ENCODE assay signal across 8 cellular contexts in the genomic region with DNA sequence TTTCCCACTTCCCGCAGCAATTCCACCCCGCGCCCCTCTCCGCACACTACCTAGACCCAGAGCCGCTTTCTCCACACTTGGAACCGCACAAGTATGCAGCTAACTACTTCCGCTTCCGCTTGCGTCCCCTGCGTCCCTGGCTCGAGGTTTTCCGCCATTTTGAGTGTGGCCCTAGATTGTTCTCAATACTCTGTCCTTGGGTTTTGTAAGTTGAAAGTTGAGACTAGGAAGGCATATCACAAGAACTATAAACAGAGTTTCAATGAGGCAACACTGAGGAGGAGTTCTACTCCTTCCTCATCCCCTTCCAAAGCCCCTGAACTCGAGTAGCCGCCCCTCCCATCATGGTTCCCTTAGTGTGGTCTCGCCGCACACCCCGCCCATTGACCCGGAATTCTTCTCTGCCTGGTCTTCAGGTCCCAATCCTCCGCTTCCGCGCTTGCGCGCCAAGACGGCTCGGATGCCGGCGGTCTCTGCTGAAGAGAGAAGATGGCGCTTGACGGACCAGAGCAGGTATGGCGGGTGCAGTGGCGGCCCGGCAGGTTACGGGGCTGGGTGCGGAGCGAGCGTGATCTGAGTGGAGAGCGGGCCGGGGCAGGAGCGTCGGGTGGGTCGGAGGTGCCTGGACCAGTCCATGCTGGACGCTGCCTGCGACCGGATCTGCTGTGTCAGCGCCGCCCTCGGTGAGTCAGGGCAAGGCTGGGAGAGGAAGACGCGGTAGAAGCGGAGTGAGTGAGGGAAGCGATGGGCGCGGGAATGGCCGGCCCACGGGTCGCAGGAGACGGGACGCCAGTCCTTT. TPM values are rescaled to one million over a fixed set of nuclear protein-coding genes. Genes with fewer than 3 reads are reported as not detected.
DNase-seq lines count a peak whose midpoint lies in the region; ATAC-seq and TF ChIP-seq lines count a peak whose summit lies in the region.

A gene with protein sequence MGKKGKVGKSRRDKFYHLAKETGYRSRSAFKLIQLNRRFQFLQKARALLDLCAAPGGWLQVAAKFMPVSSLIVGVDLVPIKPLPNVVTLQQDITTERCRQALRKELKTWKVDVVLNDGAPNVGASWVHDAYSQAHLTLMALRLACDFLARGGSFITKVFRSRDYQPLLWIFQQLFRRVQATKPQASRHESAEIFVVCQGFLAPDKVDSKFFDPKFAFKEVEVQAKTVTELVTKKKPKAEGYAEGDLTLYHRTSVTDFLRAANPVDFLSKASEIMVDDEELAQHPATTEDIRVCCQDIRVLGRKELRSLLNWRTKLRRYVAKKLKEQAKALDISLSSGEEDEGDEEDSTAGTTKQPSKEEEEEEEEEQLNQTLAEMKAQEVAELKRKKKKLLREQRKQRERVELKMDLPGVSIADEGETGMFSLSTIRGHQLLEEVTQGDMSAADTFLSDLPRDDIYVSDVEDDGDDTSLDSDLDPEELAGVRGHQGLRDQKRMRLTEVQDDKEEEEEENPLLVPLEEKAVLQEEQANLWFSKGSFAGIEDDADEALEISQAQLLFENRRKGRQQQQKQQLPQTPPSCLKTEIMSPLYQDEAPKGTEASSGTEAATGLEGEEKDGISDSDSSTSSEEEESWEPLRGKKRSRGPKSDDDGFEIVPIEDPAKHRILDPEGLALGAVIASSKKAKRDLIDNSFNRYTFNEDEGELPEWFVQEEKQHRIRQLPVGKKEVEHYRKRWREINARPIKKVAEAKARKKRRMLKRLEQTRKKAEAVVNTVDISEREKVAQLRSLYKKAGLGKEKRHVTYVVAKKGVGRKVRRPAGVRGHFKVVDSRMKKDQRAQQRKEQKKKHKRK (minus strand): TSS at position 662 of the 799 bp plus-strand sequence. CDS start 761 bp downstream, outside the sequence.
TSS of gene PSMC5 (plus strand) at position 430 of the 799 bp plus-strand sequence. CDS start at position 490, 60 bp downstream.

- peaks cover 56% of the 10 kb centered on the region for H3K4me1 Mint-ChIP-seq in activated T-helper 2 cell treated with anti-CD3 and anti-CD28 coated beads, Interferon-gamma antibody, Interleukin-2, Interleukin-4, amounts not matched to agents 10 μg/mL and 5 μg/mL and 100 μg/mL, durations not matched to agents 14 hours and 24 hours and 36 hours (ENCODE audit: low read depth)
- peaks cover 47 to 58% of the 10 kb centered on the region in 2 donors for H3K4me1 Mint-ChIP-seq in natural killer cell treated with Interleukin-12 subunit alpha and Interleukin-12 subunit beta and Interleukin-15 and Interleukin-18, amount 100 ng/mL, for 72 hours (ENCODE audit: low read depth in 2 of 2)

- intact Hi-C loops in activated T-helper 2 cell treated with anti-CD3 and anti-CD28 coated beads, Interferon-gamma antibody, Interleukin-2, Interleukin-4, amounts not matched to agents 10 μg/mL and 5 μg/mL and 100 μg/mL, durations not matched to agents 14 hours and 24 hours and 36 hours (cut with micrococcal nuclease) = loop anchor here (1.0 to 5.0 kb wide), 4 partner anchors 16 to 680 kb away; partner anchors contain the start of genes CCDC47, CEP95, DDX5 and LIMD2

- ATAC-seq in natural killer cell treated with Interleukin-12 subunit alpha and Interleukin-12 subunit beta and Interleukin-15 and Interleukin-18, amount 100 ng/mL, for 72 hours = peak; percentile 96 to 98
- ATAC-seq in stimulated activated naive CD8-positive, alpha-beta T cell treated with anti-CD3 and anti-CD28 coated beads, Interleukin-15, Interleukin-2, amounts not matched to agents 100 U/mL and 50 U/mL, for 24 hours = peak; percentile 93

- TF ChIP-seq CTCF in LNCaP clone FGC (IDR thresholded peaks at IDR 0.05; ENCODE audit: control insufficient read depth, extremely low read depth, insufficient read depth) (peak; percentile 73), RWPE1 (conservative IDR thresholded peaks at IDR 0.05; ENCODE audit: low read depth) (peak; percentile 68), fibroblast of pulmonary artery (IDR thresholded peaks at IDR 0.05; ENCODE audit: low read length, missing control alignments) (peak; percentile 47)

- peak within 1 kb of the TSS; percentile 94 for H3K4me3 Mint-ChIP-seq in activated T-helper 2 cell treated with anti-CD3 and anti-CD28 coated beads, Interferon-gamma antibody, Interleukin-2, Interleukin-4, amounts not matched to agents 10 μg/mL and 5 μg/mL and 100 μg/mL, durations not matched to agents 14 hours and 24 hours and 36 hours (ENCODE audit: low read depth)
- peak within 1 kb of the TSS; percentile 99 for H3K4me3 Mint-ChIP-seq in natural killer cell treated with Interleukin-12 subunit alpha and Interleukin-12 subunit beta and Interleukin-15 and Interleukin-18, amount 100 ng/mL, for 72 hours

- H3K27me3 Mint-ChIP-seq in activated T-helper 2 cell treated with anti-CD3 and anti-CD28 coated beads, Interferon-gamma antibody, Interleukin-2, Interleukin-4, amounts not matched to agents 10 μg/mL and 5 μg/mL and 100 μg/mL, durations not matched to agents 14 hours and 24 hours and 36 hours (ENCODE audit: low read depth) = no peaks in the 10 kb centered on the region
- H3K27me3 Mint-ChIP-seq in natural killer cell treated with Interleukin-12 subunit alpha and Interleukin-12 subunit beta and Interleukin-15 and Interleukin-18, amount 100 ng/mL, for 72 hours = no peaks in the 10 kb centered on the region

- CTCF ChIA-PET in RWPE1 (lab: Yijun Ruan, JAX) = interaction anchor here (0.6 kb wide), 2 partner anchors 22 to 33 kb away, joined by 3 to 5 read pairs; no protein-coding TSS in a partner anchor

- H3K27ac ChIP-seq in RWPE1 = peak within 1 kb of the TSS; percentile 88

- H3K9me3 Mint-ChIP-seq in activated T-helper 2 cell treated with anti-CD3 and anti-CD28 coated beads, Interferon-gamma antibody, Interleukin-2, Interleukin-4, amounts not matched to agents 10 μg/mL and 5 μg/mL and 100 μg/mL, durations not matched to agents 14 hours and 24 hours and 36 hours = no peaks in the 10 kb centered on the region
- H3K9me3 Mint-ChIP-seq in natural killer cell treated with Interleukin-12 subunit alpha and Interleukin-12 subunit beta and Interleukin-15 and Interleukin-18, amount 100 ng/mL, for 72 hours = no peaks in the 10 kb centered on the region

- DNase-seq in ELR (ENCODE audit: low read depth) = peak; percentile 98
- DNase-seq in H4 (ENCODE audit: low spot score) = peak; percentile 96
- peak; percentile 90 for DNase-seq in LNCaP clone FGC (ENCODE audit: low read depth)
- DNase-seq in RWPE1 (ENCODE audit: low spot score) = peak; percentile 89
- peak; percentile 94 for DNase-seq in activated T-helper 2 cell treated with anti-CD3 and anti-CD28 coated beads, Interferon-gamma antibody, Interleukin-2, Interleukin-4, amounts not matched to agents 10 μg/mL and 5 μg/mL and 100 μg/mL, durations not matched to agents 14 hours and 24 hours and 36 hours (ENCODE audit: low spot score)
- DNase-seq in fibroblast of pulmonary artery (ENCODE audit: low read depth) = peak; percentile 96
- peak; percentile 96 for DNase-seq in natural killer cell treated with Interleukin-12 subunit alpha and Interleukin-12 subunit beta and Interleukin-15 and Interleukin-18, amount 100 ng/mL, for 72 hours (ENCODE audit: low spot score)
- DNase-seq in stimulated activated naive CD8-positive, alpha-beta T cell treated with anti-CD3 and anti-CD28 coated beads, Interleukin-15, Interleukin-2, amounts not matched to agents 100 U/mL and 50 U/mL, for 24 hours = peak; percentile 96

- H3K4me3 ChIP-seq in LNCaP clone FGC (ENCODE audit: low read depth, low read length) (peak within 1 kb of the TSS; percentile 68), fibroblast of pulmonary artery (replicated peaks; ENCODE audit: low read depth, low read length) (peak within 1 kb of the TSS; percentile 78)

- H3K27ac Mint-ChIP-seq in activated T-helper 2 cell treated with anti-CD3 and anti-CD28 coated beads, Interferon-gamma antibody, Interleukin-2, Interleukin-4, amounts not matched to agents 10 μg/mL and 5 μg/mL and 100 μg/mL, durations not matched to agents 14 hours and 24 hours and 36 hours = peak within 1 kb of the TSS; percentile 99
- peak within 1 kb of the TSS; percentile 99 for H3K27ac Mint-ChIP-seq in natural killer cell treated with Interleukin-12 subunit alpha and Interleukin-12 subunit beta and Interleukin-15 and Interleukin-18, amount 100 ng/mL, for 72 hours

- peaks cover 94% of the 10 kb centered on the region for H3K36me3 Mint-ChIP-seq in activated T-helper 2 cell treated with anti-CD3 and anti-CD28 coated beads, Interferon-gamma antibody, Interleukin-2, Interleukin-4, amounts not matched to agents 10 μg/mL and 5 μg/mL and 100 μg/mL, durations not matched to agents 14 hours and 24 hours and 36 hours (ENCODE audit: low read depth)
- peaks cover 24% of the 10 kb centered on the region for H3K36me3 Mint-ChIP-seq in natural killer cell treated with Interleukin-12 subunit alpha and Interleukin-12 subunit beta and Interleukin-15 and Interleukin-18, amount 100 ng/mL, for 72 hours

- POLR2A ChIA-PET in RWPE1 (lab: Yijun Ruan, JAX; ENCODE audit: low non-redundant PET) = interaction anchor here (0.6 to 1.0 kb wide), 3 partner anchors 12 to 25 kb away, joined by 3 read pairs; no protein-coding TSS in a partner anchor

RNA-seq across cellular contexts. Expression of the first gene that starts in this region (rescaled TPM):
- total RNA-seq in H4 (2014; rRNA removed; shearing (Covaris generic)) = 95.5 and 124 TPM in 2 replicates
- total RNA-seq in activated T-helper 2 cell treated with anti-CD3 and anti-CD28 coated beads, Interferon-gamma antibody, Interleukin-2, Interleukin-4, amounts not matched to agents 10 μg/mL and 5 μg/mL and 100 μg/mL, durations not matched to agents 14 hours and 24 hours and 36 hours = 75.0 and 80.7 TPM in 2 replicates
- total RNA-seq in natural killer cell treated with Interleukin-12 subunit alpha and Interleukin-12 subunit beta and Interleukin-15 and Interleukin-18, amount 100 ng/mL, for 72 hours = 100 to 1,000 TPM in 1 of 2 donors, 10 to 100 TPM in 1; 74.2 to 116 TPM

RNA-seq across cellular contexts. Expression of gene PSMC5, which starts in this region (rescaled TPM):
- total RNA-seq in H4 (2014; rRNA removed; shearing (Covaris generic)) = 64.8 and 71.7 TPM in 2 replicates
- 185 and 204 TPM in 2 replicates for total RNA-seq in activated T-helper 2 cell treated with anti-CD3 and anti-CD28 coated beads, Interferon-gamma antibody, Interleukin-2, Interleukin-4, amounts not matched to agents 10 μg/mL and 5 μg/mL and 100 μg/mL, durations not matched to agents 14 hours and 24 hours and 36 hours
- total RNA-seq in natural killer cell treated with Interleukin-12 subunit alpha and Interleukin-12 subunit beta and Interleukin-15 and Interleukin-18, amount 100 ng/mL, for 72 hours = 100 to 1,000 TPM; 163 to 202 TPM

Comparison
In these comparisons a context has a peak if more than half of its experiments do, and no peak if none do; other contexts are left out.
1. Peak in every context shown above with its lines: DNase-seq, ATAC-seq, H3K4me3 ChIP-seq and H3K27ac ChIP-seq.